10 cellular contexts compared by ENCODE assay signal in genomic region chr12:108622425-108622824, GRCh38. TPM values are rescaled to one million over a fixed set of nuclear protein-coding genes. Genes with fewer than 3 reads are reported as not detected.
DNase-seq lines count a peak whose midpoint lies in the region; ATAC-seq lines count a peak whose summit lies in the region.
"Had no signal": no experiment of that assay in that cellular context is flagged by ENCODE, and none has a peak within 500 bp of the region (broad histone marks: within the 10 kb centered on the region; RNA-seq: fewer than 3 reads in every experiment).

No MANE protein-coding gene starts in this region.

- peak overlapping the region; percentile 74 for H3K4me3 Mint-ChIP-seq in natural killer cell treated with Interleukin-12 subunit alpha and Interleukin-12 subunit beta and Interleukin-15 and Interleukin-18, amount 100 ng/mL, for 72 hours

- peak overlapping the region; percentile 92 to 100 for H3K27ac Mint-ChIP-seq in natural killer cell treated with Interleukin-12 subunit alpha and Interleukin-12 subunit beta and Interleukin-15 and Interleukin-18, amount 100 ng/mL, for 72 hours

- peak; percentile 69 to 74 for ATAC-seq in natural killer cell treated with Interleukin-12 subunit alpha and Interleukin-12 subunit beta and Interleukin-15 and Interleukin-18, amount 100 ng/mL, for 72 hours
- no peak for ATAC-seq in HG03045 (IDR thresholded peaks at IDR 0.05; ENCODE audit: unreplicated experiment)

- H3K9me3 Mint-ChIP-seq in natural killer cell treated with Interleukin-12 subunit alpha and Interleukin-12 subunit beta and Interleukin-15 and Interleukin-18, amount 100 ng/mL, for 72 hours = no peaks in the 10 kb centered on the region

- H3K27me3 Mint-ChIP-seq in natural killer cell treated with Interleukin-12 subunit alpha and Interleukin-12 subunit beta and Interleukin-15 and Interleukin-18, amount 100 ng/mL, for 72 hours = no peaks in the 10 kb centered on the region

- H3K4me1 Mint-ChIP-seq in natural killer cell treated with Interleukin-12 subunit alpha and Interleukin-12 subunit beta and Interleukin-15 and Interleukin-18, amount 100 ng/mL, for 72 hours (ENCODE audit: low read depth in 2 of 2) = peaks cover 59 to 77% of the 10 kb centered on the region in 2 donors

- DNase-seq in DMS 273 (lab: John Stamatoyannopoulos, UW; ENCODE audit: unreplicated experiment) = peak; percentile 18
- no peak for DNase-seq in DMS 273 treated with DMSO at 0.1 percent for 48 hours (lab: John Stamatoyannopoulos, UW)
- DNase-seq in MV-4-11 (lab: John Stamatoyannopoulos, UW) = peak; percentile 60
- DNase-seq in dermis microvascular lymphatic vessel endothelial cell (ENCODE audit: low read depth in 2 of 2) = peak; percentile 75 to 88
- DNase-seq in natural killer cell treated with Interleukin-12 subunit alpha and Interleukin-12 subunit beta and Interleukin-15 and Interleukin-18, amount 100 ng/mL, for 72 hours (ENCODE audit: low spot score) = peak; percentile 76
- DNase-seq in nucleus accumbens (lab: John Stamatoyannopoulos, UW) = no peak
- no peak for DNase-seq in NCI-H2107 treated with DMSO at 0.1 percent for 48 hours (lab: John Stamatoyannopoulos, UW; ENCODE audit: unreplicated experiment)
- DNase-seq: NCI-H524 treated with DMSO at 0.1 percent for 48 hours, ovary had no signal

- H3K36me3 Mint-ChIP-seq in natural killer cell treated with Interleukin-12 subunit alpha and Interleukin-12 subunit beta and Interleukin-15 and Interleukin-18, amount 100 ng/mL, for 72 hours = peaks cover 21% of the 10 kb centered on the region

RNA-seq across cellular contexts. Expression of gene SELPLG, which starts 11.3 kb away (rescaled TPM):
- 0.13 and 0.26 TPM in 2 replicates for total RNA-seq in dermis microvascular lymphatic vessel endothelial cell
- total RNA-seq in natural killer cell treated with Interleukin-12 subunit alpha and Interleukin-12 subunit beta and Interleukin-15 and Interleukin-18, amount 100 ng/mL, for 72 hours = 10 to 100 TPM; 26.5 to 34.6 TPM

RNA-seq across cellular contexts. Expression of gene TMEM119, which starts 24.5 kb away (rescaled TPM):
- total RNA-seq in dermis microvascular lymphatic vessel endothelial cell = not detected in 2 replicates
- not detected for total RNA-seq in natural killer cell treated with Interleukin-12 subunit alpha and Interleukin-12 subunit beta and Interleukin-15 and Interleukin-18, amount 100 ng/mL, for 72 hours

Comparison
In these comparisons a context has a peak if more than half of its experiments do, and no peak if none do; other contexts are left out.
1. DNase-seq: peak in DMS 273 (single experiment), MV-4-11 (single experiment), dermis microvascular lymphatic vessel endothelial cell (2 of 2) and natural killer cell treated with Interleukin-12 subunit alpha and Interleukin-12 subunit beta and Interleukin-15 and Interleukin-18, amount 100 ng/mL, for 72 hours (single experiment); none in DMS 273 treated with DMSO at 0.1 percent for 48 hours (single experiment), nucleus accumbens (0 of 56) and NCI-H2107 treated with DMSO at 0.1 percent for 48 hours (single experiment).
2. RNA of gene SELPLG, which starts 11.3 kb away (total RNA-seq): 26.5 to 34.6 TPM in natural killer cell treated with Interleukin-12 subunit alpha and Interleukin-12 subunit beta and Interleukin-15 and Interleukin-18, amount 100 ng/mL, for 72 hours; 0.13 to 0.26 TPM in dermis microvascular lymphatic vessel endothelial cell; every median in the first group is over 10 times any median in the second.